24 cellular contexts compared by ENCODE assay signal in genomic region chr10:86190291-86190690, GRCh38.
"Had no signal": no experiment of that assay in that cellular context is flagged by ENCODE, and none has a peak within 500 bp of the region (broad histone marks: within the 10 kb centered on the region; RNA-seq: fewer than 3 reads in every experiment).

No MANE protein-coding gene starts in this region.

- H3K27ac ChIP-seq: brain microvascular endothelial cell, esophagus muscularis mucosa, foreskin keratinocyte, gastrocnemius medialis, WERI-Rb-1 had no signal

- H3K27me3 ChIP-seq: brain microvascular endothelial cell, esophagus muscularis mucosa, foreskin keratinocyte had no signal

- ATAC-seq: activated CD4-positive, CD25-positive, alpha-beta regulatory T cell treated with anti-CD3 and anti-CD28 coated beads, Interleukin-2, amount 50 U/mL, for 24 hours; activated CD8-positive, alpha-beta T cell treated with anti-CD3 and anti-CD28 coated beads for 36 hours; activated naive CD4-positive, alpha-beta T cell treated with anti-CD3 and anti-CD28 coated beads, Interleukin-2, amount 50 U/mL, for 72 hours; activated T-cell treated with anti-CD3 and anti-CD28 coated beads, Interleukin-2, amount 50 U/mL, for 72 hours; effector memory CD8-positive, alpha-beta T cell; foreskin keratinocyte; gastrocnemius medialis; T-helper 17 cell had no signal

- H3K4me3 ChIP-seq: esophagus muscularis mucosa, gastrocnemius medialis had no signal

- H3K4me1 ChIP-seq: esophagus muscularis mucosa, foreskin keratinocyte, gastrocnemius medialis had no signal

- DNase-seq: activated B cell treated with CpG ODN at 0.5 μM for 24 hours; activated CD4-positive, alpha-beta T cell treated with anti-CD3 and anti-CD28 coated beads for 48 hours; activated CD4-positive, alpha-beta T cell treated with anti-CD3 and anti-CD28 coated beads, Interleukin-2, amount 50 U/mL, for 1 hour; activated CD4-positive, alpha-beta T cell treated with anti-CD3 and anti-CD28 coated beads, Interleukin-2, amount 50 U/mL, for 48 hours; activated CD8-positive, alpha-beta memory T cell treated with anti-CD3 and anti-CD28 coated beads for 24 hours; activated CD8-positive, alpha-beta T cell treated with anti-CD3 and anti-CD28 coated beads for 36 hours; activated naive CD8-positive, alpha-beta T cell treated with anti-CD3 and anti-CD28 coated beads, Interleukin-2, amount 10 ng/mL, durations not matched to agents 7 days and 5 days; activated T-cell treated with anti-CD3 and anti-CD28 coated beads, Interleukin-2, amount 50 U/mL, for 72 hours; brain microvascular endothelial cell; cortex of kidney; dermis blood vessel endothelial cell; effector CD4-positive, alpha-beta T cell; effector memory CD8-positive, alpha-beta T cell; erythroblast; foreskin keratinocyte; gastrocnemius medialis; glutamatergic neuron; T-helper 1 cell; T-helper 17 cell; T1000; WERI-Rb-1 had no signal

- H3K9me3 ChIP-seq: gastrocnemius medialis had no signal

- H3K36me3 ChIP-seq: brain microvascular endothelial cell, esophagus muscularis mucosa, gastrocnemius medialis, WERI-Rb-1 had no signal
